In genomic region chr20:59977086-59977485, GRCh38 we compare ENCODE assay signal across 23 cellular contexts.
"Had no signal": no experiment of that assay in that cellular context is flagged by ENCODE, and none has a peak within 500 bp of the region (broad histone marks: within the 10 kb centered on the region; RNA-seq: fewer than 3 reads in every experiment).

No MANE protein-coding gene starts in this region.

- H3K4me1 ChIP-seq: adrenal gland, breast epithelium, pancreas had no signal

- H3K4me3 ChIP-seq: adrenal gland, breast epithelium, coronary artery, esophagus squamous epithelium, left lung, pancreas, sigmoid colon, smooth muscle cell, stomach, upper lobe of right lung had no signal

- H3K4me1 Mint-ChIP-seq: activated CD4-positive, alpha-beta T cell treated with anti-CD3 and anti-CD28 coated beads, Interleukin-2, amount 10 ng/mL, durations not matched to agents 7 days and 5 days; endodermal cell; natural killer cell; stimulated activated memory B cell treated with anti-CD40 and anti-IgM and Interleukin-4, amounts not matched to agents 10 μg/mL and 1 μg/mL and 100 μg/mL, for 72 hours; T-cell had no signal

- H3K27ac ChIP-seq: adrenal gland, breast epithelium, coronary artery, esophagus squamous epithelium, left lung, neutrophil, pancreas, sigmoid colon, stomach, upper lobe of right lung, VCaP had no signal

- H3K27me3 ChIP-seq: adrenal gland, breast epithelium, esophagus squamous epithelium, left lung, neutrophil, pancreas, sigmoid colon, stomach, upper lobe of right lung had no signal

- DNase-seq: activated CD4-positive, alpha-beta T cell treated with anti-CD3 and anti-CD28 coated beads, Interleukin-2, amount 10 ng/mL, durations not matched to agents 7 days and 5 days; activated CD4-positive, CD25-positive, alpha-beta regulatory T cell treated with anti-CD3 and anti-CD28 coated beads, Interleukin-2, amount 50 U/mL, for 72 hours; activated CD8-positive, alpha-beta T cell treated with anti-CD3 and anti-CD28 coated beads, Interleukin-2, amount 10 ng/mL, durations not matched to agents 7 days and 5 days; adrenal gland; endodermal cell; esophagus squamous epithelium; left lung; natural killer cell; pancreas; sigmoid colon; stimulated activated CD4-positive, alpha-beta T cell treated with anti-CD3 and anti-CD28 coated beads, Interleukin-15, amount 100 ng/mL, for 24 hours; stomach; T-cell; upper lobe of right lung had no signal

- ATAC-seq: activated CD8-positive, alpha-beta T cell treated with anti-CD3 and anti-CD28 coated beads, Interleukin-2, amount 10 ng/mL, durations not matched to agents 7 days and 5 days; left lung; natural killer cell; pancreas; stimulated activated memory B cell treated with anti-CD40 and anti-IgM and Interleukin-4, amounts not matched to agents 10 μg/mL and 1 μg/mL and 100 μg/mL, for 72 hours; T-cell; upper lobe of right lung had no signal

- H3K27ac Mint-ChIP-seq: activated CD4-positive, alpha-beta T cell treated with anti-CD3 and anti-CD28 coated beads, Interleukin-2, amount 10 ng/mL, durations not matched to agents 7 days and 5 days; activated CD8-positive, alpha-beta T cell treated with anti-CD3 and anti-CD28 coated beads, Interleukin-2, amount 10 ng/mL, durations not matched to agents 7 days and 5 days; activated naive CD8-positive, alpha-beta T cell; endodermal cell; mesothelial cell of epicardium; natural killer cell; stimulated activated memory B cell treated with anti-CD40 and anti-IgM and Interleukin-4, amounts not matched to agents 10 μg/mL and 1 μg/mL and 100 μg/mL, for 72 hours; T-cell; T-helper 2 cell treated with Interferon-gamma antibody and Interleukin-4, amounts not matched to agents 5 μg/mL and 100 μg/mL, for 36 hours had no signal

- H3K36me3 Mint-ChIP-seq: mesothelial cell of epicardium had no signal

- H3K36me3 ChIP-seq: adrenal gland, breast epithelium, esophagus squamous epithelium, left lung, neutrophil, pancreas, sigmoid colon, stomach, upper lobe of right lung had no signal

- H3K9me3 ChIP-seq: breast epithelium, esophagus squamous epithelium, left lung, neutrophil, pancreas, sigmoid colon, stomach, upper lobe of right lung had no signal

- H3K4me3 Mint-ChIP-seq: activated CD4-positive, alpha-beta T cell treated with anti-CD3 and anti-CD28 coated beads, Interleukin-2, amount 10 ng/mL, durations not matched to agents 7 days and 5 days; activated CD8-positive, alpha-beta T cell treated with anti-CD3 and anti-CD28 coated beads, Interleukin-2, amount 10 ng/mL, durations not matched to agents 7 days and 5 days; activated naive CD8-positive, alpha-beta T cell; endodermal cell; mesothelial cell of epicardium; natural killer cell; stimulated activated memory B cell treated with anti-CD40 and anti-IgM and Interleukin-4, amounts not matched to agents 10 μg/mL and 1 μg/mL and 100 μg/mL, for 72 hours; T-cell; T-helper 2 cell treated with Interferon-gamma antibody and Interleukin-4, amounts not matched to agents 5 μg/mL and 100 μg/mL, for 36 hours had no signal

- H3K27me3 Mint-ChIP-seq: activated CD4-positive, alpha-beta T cell treated with anti-CD3 and anti-CD28 coated beads, Interleukin-2, amount 10 ng/mL, durations not matched to agents 7 days and 5 days; activated naive CD8-positive, alpha-beta T cell; stimulated activated memory B cell treated with anti-CD40 and anti-IgM and Interleukin-4, amounts not matched to agents 10 μg/mL and 1 μg/mL and 100 μg/mL, for 72 hours; T-cell had no signal

- H3K9me3 Mint-ChIP-seq: activated CD4-positive, alpha-beta T cell treated with anti-CD3 and anti-CD28 coated beads, Interleukin-2, amount 10 ng/mL, durations not matched to agents 7 days and 5 days; endodermal cell; natural killer cell; T-cell; T-helper 2 cell treated with Interferon-gamma antibody and Interleukin-4, amounts not matched to agents 5 μg/mL and 100 μg/mL, for 36 hours had no signal
